14 cellular contexts compared by ENCODE assay signal in the genomic region with DNA sequence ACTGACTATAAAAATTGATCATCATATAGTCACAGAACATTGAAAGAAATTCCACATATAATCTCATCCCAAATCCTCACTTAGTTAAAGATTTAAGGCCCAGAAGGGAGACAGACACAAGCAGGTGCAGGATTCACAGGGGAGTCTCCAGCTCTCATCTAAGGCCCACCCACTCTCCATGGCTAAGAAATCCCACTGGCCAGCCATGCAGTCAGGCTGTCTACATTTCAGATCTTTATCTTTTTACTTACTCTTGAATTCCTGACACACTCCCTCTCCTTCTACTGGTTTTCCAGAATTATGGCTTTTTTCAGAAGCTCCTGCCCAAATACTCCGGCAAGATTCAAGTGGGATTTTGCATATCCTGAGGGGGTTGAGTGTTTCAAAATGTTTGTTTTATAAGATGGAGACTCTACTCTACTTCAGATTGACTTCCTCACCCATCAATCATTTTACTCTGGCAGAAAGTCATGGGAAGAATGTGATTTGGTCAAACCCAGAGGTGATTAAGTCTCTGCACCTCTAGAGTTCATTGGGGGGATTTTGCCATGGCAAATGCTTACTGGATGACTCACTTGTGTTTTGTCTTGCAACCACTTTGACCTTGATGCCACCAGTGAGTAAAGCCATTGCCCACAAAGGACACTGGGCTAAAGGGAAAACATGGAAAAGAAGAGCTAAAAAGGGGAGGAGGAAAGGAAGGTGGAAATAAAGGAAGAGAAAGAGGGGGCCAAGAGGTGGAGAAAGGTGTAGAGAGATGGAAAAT.
DNase-seq lines count a peak whose midpoint lies in the region; ATAC-seq and TF ChIP-seq lines count a peak whose summit lies in the region.
"Had no signal": no experiment of that assay in that cellular context is flagged by ENCODE, and none has a peak within 500 bp of the region (broad histone marks: within the 10 kb centered on the region; RNA-seq: fewer than 3 reads in every experiment).

No MANE protein-coding gene starts in this region.

- H3K27me3 Mint-ChIP-seq in Calu3 (ENCODE audit: unreplicated experiment): no peaks in the 10 kb centered on the region
- no peaks in the 10 kb centered on the region for H3K27me3 Mint-ChIP-seq in activated naive CD8-positive, alpha-beta T cell treated with anti-CD3 and anti-CD28 coated beads for 36 hours
- no peaks in the 10 kb centered on the region for H3K27me3 Mint-ChIP-seq in activated CD4-positive, alpha-beta memory T cell treated with anti-CD3 and anti-CD28 coated beads, Interleukin-2, amount 10 ng/mL, durations not matched to agents 7 days and 5 days

- TF ChIP-seq CTCF in Calu3 (IDR thresholded peaks at IDR 0.05; ENCODE audit: unreplicated experiment): no peak

- no peak for ATAC-seq in HG02642 (IDR thresholded peaks at IDR 0.05; ENCODE audit: poor library complexity, unreplicated experiment)

- BruUV-seq in Calu3 (replicated peaks; lab: Mats Ljungman, UMichigan): no TSS peak

- CTCF ChIA-PET in Calu3 (lab: Charles Lee): interaction anchor here (0.6 to 1.5 kb wide), 2 partner anchors 22 to 72 kb away, joined by 3 to 5 read pairs; no protein-coding TSS in a partner anchor
- CTCF ChIA-PET in activated CD4-positive, alpha-beta memory T cell treated with anti-CD3 and anti-CD28 coated beads, Interleukin-2, amount 10 ng/mL, durations not matched to agents 7 days and 5 days (lab: Charles Lee): no interaction called here

- POLR2A ChIA-PET in activated CD4-positive, alpha-beta memory T cell treated with anti-CD3 and anti-CD28 coated beads, Interleukin-2, amount 10 ng/mL, durations not matched to agents 7 days and 5 days (lab: Charles Lee): no interaction called here

- no peaks in the 10 kb centered on the region for H3K4me1 ChIP-seq in HUES48 (ENCODE audit: control insufficient read depth, insufficient read depth, low read length)

- H3K4me3 ChIP-seq in HUES48 (ENCODE audit: low read depth, low read length): no peak overlapping the region
- H3K4me3 ChIP-seq: smooth muscle cell had no signal

- no peak overlapping the region for H3K9ac ChIP-seq in HUES48 (ENCODE audit: low read depth, low read length)

- no peaks in the 10 kb centered on the region for H3K27me3 ChIP-seq in HUES48 (ENCODE audit: control insufficient read depth, insufficient read depth, low read length)

- peak overlapping the region; percentile 34 for H3K27ac ChIP-seq in HUES48 (ENCODE audit: low read depth, low read length)

- H3K9me3 Mint-ChIP-seq in Calu3 (ENCODE audit: low read depth, unreplicated experiment): peaks cover 5% of the 10 kb centered on the region
- H3K9me3 Mint-ChIP-seq in activated naive CD8-positive, alpha-beta T cell treated with anti-CD3 and anti-CD28 coated beads for 36 hours: no peaks in the 10 kb centered on the region
- peaks cover 2% of the 10 kb centered on the region for H3K9me3 Mint-ChIP-seq in activated CD4-positive, alpha-beta memory T cell treated with anti-CD3 and anti-CD28 coated beads, Interleukin-2, amount 10 ng/mL, durations not matched to agents 7 days and 5 days

- H3K4me1 Mint-ChIP-seq in Calu3 (ENCODE audit: low read depth, unreplicated experiment): peaks cover 26% of the 10 kb centered on the region
- no peaks in the 10 kb centered on the region for H3K4me1 Mint-ChIP-seq in activated naive CD8-positive, alpha-beta T cell treated with anti-CD3 and anti-CD28 coated beads for 36 hours
- H3K4me1 Mint-ChIP-seq in activated CD4-positive, alpha-beta memory T cell treated with anti-CD3 and anti-CD28 coated beads, Interleukin-2, amount 10 ng/mL, durations not matched to agents 7 days and 5 days: no peaks in the 10 kb centered on the region

- no peak overlapping the region for H3K27ac Mint-ChIP-seq in Calu3 (ENCODE audit: unreplicated experiment)
- no peak overlapping the region for H3K27ac Mint-ChIP-seq in activated naive CD8-positive, alpha-beta T cell treated with anti-CD3 and anti-CD28 coated beads for 36 hours
- H3K27ac Mint-ChIP-seq in activated CD4-positive, alpha-beta memory T cell treated with anti-CD3 and anti-CD28 coated beads, Interleukin-2, amount 10 ng/mL, durations not matched to agents 7 days and 5 days: no peak overlapping the region

- H3K36me3 ChIP-seq in HUES48 (ENCODE audit: control insufficient read depth, insufficient read depth, low read length): no peaks in the 10 kb centered on the region

- no peaks in the 10 kb centered on the region for H3K9me3 ChIP-seq in HUES48 (ENCODE audit: control insufficient read depth, insufficient read depth, low read length)

- H3K36me3 Mint-ChIP-seq in Calu3 (ENCODE audit: insufficient read depth, unreplicated experiment): no peaks in the 10 kb centered on the region
- H3K36me3 Mint-ChIP-seq in activated naive CD8-positive, alpha-beta T cell treated with anti-CD3 and anti-CD28 coated beads for 36 hours: no peaks in the 10 kb centered on the region
- no peaks in the 10 kb centered on the region for H3K36me3 Mint-ChIP-seq in activated CD4-positive, alpha-beta memory T cell treated with anti-CD3 and anti-CD28 coated beads, Interleukin-2, amount 10 ng/mL, durations not matched to agents 7 days and 5 days (ENCODE audit: low read depth)

- no peak overlapping the region for H3K4me3 Mint-ChIP-seq in Calu3 (ENCODE audit: low read depth, unreplicated experiment)
- no peak overlapping the region for H3K4me3 Mint-ChIP-seq in activated naive CD8-positive, alpha-beta T cell treated with anti-CD3 and anti-CD28 coated beads for 36 hours
- H3K4me3 Mint-ChIP-seq in activated CD4-positive, alpha-beta memory T cell treated with anti-CD3 and anti-CD28 coated beads, Interleukin-2, amount 10 ng/mL, durations not matched to agents 7 days and 5 days: no peak overlapping the region

- intact Hi-C loops in Calu3 (cut with micrococcal nuclease; ENCODE audit: unreplicated experiment): no loop called here

- DNase-seq in Calu3 (peak; percentile 50), amniotic epithelial cell (ENCODE audit: low read depth) (peak; percentile 61), left kidney (ENCODE audit: low read depth, low spot score) (peak; percentile 77), NCI-H69 (lab: John Stamatoyannopoulos, UW) (no peak)
- DNase-seq in activated naive CD8-positive, alpha-beta T cell treated with anti-CD3 and anti-CD28 coated beads for 36 hours: no peak
- DNase-seq in activated CD4-positive, alpha-beta memory T cell treated with anti-CD3 and anti-CD28 coated beads, Interleukin-2, amount 10 ng/mL, durations not matched to agents 7 days and 5 days: no peak
- DNase-seq: DND-41, NCI-H2081 treated with DMSO at 0.1 percent for 48 hours, NCI-H774, occipital lobe, Right ventricle myocardium superior had no signal

Comparison
In these comparisons a context has a peak if more than half of its experiments do, and no peak if none do; other contexts are left out.
1. DNase-seq: peak in Calu3 (single experiment), amniotic epithelial cell (single experiment) and left kidney (single experiment); none in NCI-H69 (single experiment), activated naive CD8-positive, alpha-beta T cell treated with anti-CD3 and anti-CD28 coated beads for 36 hours (single experiment) and activated CD4-positive, alpha-beta memory T cell treated with anti-CD3 and anti-CD28 coated beads, Interleukin-2, amount 10 ng/mL, durations not matched to agents 7 days and 5 days (single experiment).